In genomic region chr20:1312904-1313235, GRCh38 we compare ENCODE assay signal across 1 cellular context.
TF ChIP-seq lines count a peak whose summit lies in the region.

No MANE protein-coding gene starts in this region.

TF ChIP-seq in H1, 55 proteins besides CTCF, POLR2A, EP300 and RAD21:
- TF ChIP-seq FOSL1 (IDR thresholded peaks at IDR 0.05; ENCODE audit: insufficient read depth, low read depth, low read length) = no peak
- TF ChIP-seq, protein P1, sequence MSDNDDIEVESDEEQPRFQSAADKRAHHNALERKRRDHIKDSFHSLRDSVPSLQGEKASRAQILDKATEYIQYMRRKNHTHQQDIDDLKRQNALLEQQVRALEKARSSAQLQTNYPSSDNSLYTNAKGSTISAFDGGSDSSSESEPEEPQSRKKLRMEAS (IDR thresholded peaks at IDR 0.05) = no peak
TF ChIP-seq in H1: peak in this region for 0.
